Comparison of ENCODE assay signal across 15 cellular contexts in genomic region chr3:124793054-124793740, GRCh38.
DNase-seq lines count a peak whose midpoint lies in the region; TF ChIP-seq lines count a peak whose summit lies in the region.
"Had no signal": no experiment of that assay in that cellular context is flagged by ENCODE, and none has a peak within 500 bp of the region (broad histone marks: within the 10 kb centered on the region; RNA-seq: fewer than 3 reads in every experiment).

No MANE protein-coding gene starts in this region.

- DNase-seq in HCEC 1CT (peak; percentile 53), SW480 (ENCODE audit: low spot score) (peak; percentile 75), fibroblast of the aortic adventitia (ENCODE audit: low read depth) (peak; percentile 29), DMS 273 treated with DMSO at 0.1 percent for 48 hours (lab: John Stamatoyannopoulos, UW) (no peak), erythroblast (lab: John Stamatoyannopoulos, UW) (no peak), GM10248 (ENCODE audit: extremely low spot score) (no peak)
- no peak for DNase-seq in CD8-positive, alpha-beta memory T cell
- DNase-seq: activated CD8-positive, alpha-beta memory T cell treated with anti-CD3 and anti-CD28 coated beads, Interleukin-2, amount 50 U/mL, for 48 hours; activated naive CD8-positive, alpha-beta T cell treated with anti-CD3 and anti-CD28 coated beads, Interleukin-2, amount 50 U/mL, for 24 hours; effector CD4-positive, alpha-beta T cell; NCI-H345; stimulated activated CD4-positive, alpha-beta T cell treated with anti-CD3 and anti-CD28 coated beads, Interleukin-4, amount 100 ng/mL, for 4 hours had no signal

- H3K36me3 ChIP-seq in CD8-positive, alpha-beta memory T cell (ENCODE audit: insufficient read depth, low read length): no peaks in the 10 kb centered on the region

- no peaks in the 10 kb centered on the region for H3K9me3 Mint-ChIP-seq in CD8-positive, alpha-beta memory T cell
- H3K9me3 Mint-ChIP-seq: activated naive CD8-positive, alpha-beta T cell treated with anti-CD3 and anti-CD28 coated beads, Interleukin-2, amount 50 U/mL, for 24 hours; memory B cell had no signal

- H3K36me3 Mint-ChIP-seq in CD8-positive, alpha-beta memory T cell: no peaks in the 10 kb centered on the region
- H3K36me3 Mint-ChIP-seq: memory B cell had no signal

- no peaks in the 10 kb centered on the region for H3K27me3 ChIP-seq in CD8-positive, alpha-beta memory T cell (ENCODE audit: insufficient read depth, low read length, poor library complexity, severe bottlenecking)

- peak overlapping the region in 19 of 21 experiments; percentile 58 to 90 (median 73) for H3K27ac ChIP-seq in skin epidermis
- no peak overlapping the region for H3K27ac ChIP-seq in CD8-positive, alpha-beta memory T cell (ENCODE audit: low read depth, low read length)
- H3K27ac ChIP-seq: VCaP had no signal

- H3K4me1 ChIP-seq in CD8-positive, alpha-beta memory T cell (ENCODE audit: insufficient read depth, low read length): no peaks in the 10 kb centered on the region

- TF ChIP-seq CTCF in fibroblast of the aortic adventitia (IDR thresholded peaks at IDR 0.05; ENCODE audit: insufficient read depth, low read length) (no peak), GM10248 (IDR thresholded peaks at IDR 0.05; ENCODE audit: control extremely low read depth, extremely low read depth, low read depth, missing control alignments) (no peak)

- CTCF ChIA-PET in CD8-positive, alpha-beta memory T cell (lab: Charles Lee): no interaction called here
- CTCF ChIA-PET in GM10248 (lab: Yijun Ruan, JAX): interaction anchor here (1.3 kb wide), 1 partner anchor 17 kb away, joined by 3 read pairs; no protein-coding TSS in a partner anchor

- H3K27me3 Mint-ChIP-seq in CD8-positive, alpha-beta memory T cell: peaks cover 4 to 5% of the 10 kb centered on the region in 2 donors

- H3K4me3 Mint-ChIP-seq in CD8-positive, alpha-beta memory T cell: no peak overlapping the region
- H3K4me3 Mint-ChIP-seq: activated naive CD8-positive, alpha-beta T cell treated with anti-CD3 and anti-CD28 coated beads, Interleukin-2, amount 50 U/mL, for 24 hours; memory B cell had no signal

- TF ChIP-seq POLR2A in erythroblast (IDR thresholded peaks at IDR 0.05; ENCODE audit: low read length): no peak

- POLR2A ChIA-PET in CD8-positive, alpha-beta memory T cell (lab: Charles Lee): no interaction called here
- POLR2A ChIA-PET in GM10248 (lab: Yijun Ruan, JAX): no interaction called here

- no peaks in the 10 kb centered on the region for H3K4me1 Mint-ChIP-seq in CD8-positive, alpha-beta memory T cell
- H3K4me1 Mint-ChIP-seq: memory B cell had no signal

- H3K27ac Mint-ChIP-seq in CD8-positive, alpha-beta memory T cell: no peak overlapping the region
- H3K27ac Mint-ChIP-seq: activated naive CD8-positive, alpha-beta T cell treated with anti-CD3 and anti-CD28 coated beads, Interleukin-2, amount 50 U/mL, for 24 hours; memory B cell had no signal

- H3K4me3 ChIP-seq in fibroblast of the aortic adventitia (ENCODE audit: low read depth, low read length) (no peak overlapping the region), skin epidermis (no peak overlapping the region)
- no peak overlapping the region for H3K4me3 ChIP-seq in CD8-positive, alpha-beta memory T cell (ENCODE audit: low read length)

- H3K9me3 ChIP-seq in CD8-positive, alpha-beta memory T cell (ENCODE audit: low read length): no peaks in the 10 kb centered on the region

Comparison
In these comparisons a context has a peak if more than half of its experiments do, and no peak if none do; other contexts are left out.
1. DNase-seq: peak in HCEC 1CT (single experiment), SW480 (single experiment) and fibroblast of the aortic adventitia (single experiment); none in DMS 273 treated with DMSO at 0.1 percent for 48 hours (single experiment), erythroblast (0 of 2), CD8-positive, alpha-beta memory T cell (0 of 5) and GM10248 (single experiment).